In the genomic region with DNA sequence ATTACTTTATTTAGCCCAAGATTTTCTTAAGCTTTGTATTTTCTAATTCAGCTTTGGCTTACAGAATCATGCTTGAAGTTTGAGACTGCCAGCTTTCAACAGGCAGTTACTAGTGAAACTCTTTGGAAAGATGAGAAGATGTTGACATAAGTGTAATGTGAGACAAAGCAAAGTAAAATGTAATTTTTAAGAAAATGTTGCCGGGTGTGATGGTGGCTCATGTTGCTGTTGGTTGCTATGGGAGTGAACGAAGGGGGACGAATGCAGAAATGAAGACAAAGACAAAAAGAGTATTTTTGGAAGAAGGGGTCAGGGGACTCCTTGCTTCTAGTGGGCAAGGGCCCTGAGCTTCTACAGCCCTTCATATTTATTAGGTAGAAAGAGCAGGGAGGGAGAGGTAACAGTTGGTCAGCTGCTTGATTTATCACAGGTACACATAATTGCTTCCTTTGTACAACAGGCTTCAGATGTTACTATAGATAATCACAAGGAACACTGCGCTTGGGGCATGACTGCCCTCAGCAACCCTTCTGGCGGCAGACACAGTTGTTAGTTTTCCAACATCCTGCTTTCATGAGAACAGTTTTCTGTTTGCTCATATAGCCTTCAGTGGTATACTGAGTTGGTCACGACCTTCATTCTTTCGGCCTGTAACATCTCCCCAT, we compare ENCODE assay signal across 18 cellular contexts. TPM values are rescaled to one million over a fixed set of nuclear protein-coding genes. Genes with fewer than 3 reads are reported as not detected.
DNase-seq lines count a peak whose midpoint lies in the region; ATAC-seq, FAIRE-seq and TF ChIP-seq lines count a peak whose summit lies in the region.
"Had no signal": no experiment of that assay in that cellular context is flagged by ENCODE, and none has a peak within 500 bp of the region (broad histone marks: within the 10 kb centered on the region; RNA-seq: fewer than 3 reads in every experiment).

No MANE protein-coding gene starts in this region.

- H3K4me3 Mint-ChIP-seq in Caco-2 (ENCODE audit: unreplicated experiment) (no peak overlapping the region), neural crest cell (no peak overlapping the region)
- no peak overlapping the region for H3K4me3 Mint-ChIP-seq in stimulated activated memory B cell treated with anti-CD40 and anti-IgM and Interleukin-4, amounts not matched to agents 10 μg/mL and 1 μg/mL and 100 μg/mL, for 72 hours
- H3K4me3 Mint-ChIP-seq: activated naive CD8-positive, alpha-beta T cell; stimulated activated naive B cell treated with anti-CD40 and anti-IgM and Interleukin-4, amounts not matched to agents 10 μg/mL and 1 μg/mL and 100 μg/mL, for 72 hours had no signal

- intact Hi-C loops in Caco-2 (cut with micrococcal nuclease; ENCODE audit: unreplicated experiment) (no loop called here), ovary (cut with DNase I) (no loop called here)

- TF ChIP-seq CTCF in Caco-2 (IDR thresholded peaks at IDR 0.05; ENCODE audit: insufficient read depth in 1 of 2, low read depth in 1 of 2, low read length in 1 of 2, severe bottlenecking in 1 of 2, unreplicated experiment in 1 of 2) (no peak), bronchial epithelial cell (IDR thresholded peaks at IDR 0.05; ENCODE audit: insufficient read depth, low read length, severe bottlenecking) (no peak), neural crest cell (conservative IDR thresholded peaks at IDR 0.05) (no peak), ovary (IDR thresholded peaks at IDR 0.05) (no peak)

- peaks cover 15% of the 10 kb centered on the region for H3K4me1 Mint-ChIP-seq in Caco-2 (ENCODE audit: low read depth, unreplicated experiment)
- H3K4me1 Mint-ChIP-seq in neural crest cell = peaks cover 9% of the 10 kb centered on the region
- no peaks in the 10 kb centered on the region for H3K4me1 Mint-ChIP-seq in stimulated activated memory B cell treated with anti-CD40 and anti-IgM and Interleukin-4, amounts not matched to agents 10 μg/mL and 1 μg/mL and 100 μg/mL, for 72 hours

- H3K4me1 ChIP-seq in Caco-2 = 0 out of 2 replicates have a peak, but pooled peaks cover 12% of the 10 kb centered on the region
- H3K4me1 ChIP-seq in ovary (ENCODE audit: insufficient read depth) = no peaks in the 10 kb centered on the region

- H3K27me3 ChIP-seq in Caco-2 (replicated peaks; ENCODE audit: control insufficient read depth, insufficient read depth, low read length) (no peaks in the 10 kb centered on the region), bronchial epithelial cell (ENCODE audit: control insufficient read depth, insufficient read depth, low read length) (no peaks in the 10 kb centered on the region), ovary (no peaks in the 10 kb centered on the region)
- H3K27me3 ChIP-seq: BLaER1 had no signal

- H3K27me3 Mint-ChIP-seq in Caco-2 (ENCODE audit: insufficient read depth, unreplicated experiment) = no peaks in the 10 kb centered on the region
- no peaks in the 10 kb centered on the region for H3K27me3 Mint-ChIP-seq in neural crest cell (ENCODE audit: low read depth)
- no peaks in the 10 kb centered on the region for H3K27me3 Mint-ChIP-seq in stimulated activated memory B cell treated with anti-CD40 and anti-IgM and Interleukin-4, amounts not matched to agents 10 μg/mL and 1 μg/mL and 100 μg/mL, for 72 hours
- H3K27me3 Mint-ChIP-seq: activated naive CD8-positive, alpha-beta T cell; stimulated activated naive B cell treated with anti-CD40 and anti-IgM and Interleukin-4, amounts not matched to agents 10 μg/mL and 1 μg/mL and 100 μg/mL, for 72 hours had no signal

- DNase-seq in Caco-2 = no peak
- peak; percentile 48 for DNase-seq in NCI-H2196 (lab: John Stamatoyannopoulos, UW; ENCODE audit: unreplicated experiment)
- DNase-seq in bronchial epithelial cell (ENCODE audit: low read depth) = peak; percentile 74
- DNase-seq in neural crest cell (ENCODE audit: low read depth, low spot score) = no peak
- no peak for DNase-seq in stimulated activated naive CD4-positive, alpha-beta T cell (lab: John Stamatoyannopoulos, UW)
- no peak for DNase-seq in LoVo (ENCODE audit: low spot score)
- DNase-seq in ovary = no peak
- DNase-seq: midbrain; NCI-H1105; SK-N-SH; stimulated activated CD4-positive, alpha-beta T cell treated with anti-CD3 and anti-CD28 coated beads, Interleukin-4, amount 100 ng/mL, for 4 hours; stimulated activated naive B cell treated with anti-CD40 and anti-IgM and Interleukin-4, amounts not matched to agents 10 μg/mL and 1 μg/mL and 100 μg/mL, for 72 hours had no signal

- ATAC-seq in stimulated activated memory B cell treated with anti-CD40 and anti-IgM and Interleukin-4, amounts not matched to agents 10 μg/mL and 1 μg/mL and 100 μg/mL, for 72 hours = no peak
- ATAC-seq: stimulated activated naive B cell treated with anti-CD40 and anti-IgM and Interleukin-4, amounts not matched to agents 10 μg/mL and 1 μg/mL and 100 μg/mL, for 72 hours had no signal

- H3K27ac Mint-ChIP-seq in Caco-2 (ENCODE audit: unreplicated experiment) (peak overlapping the region; percentile 7), neural crest cell (ENCODE audit: unreplicated experiment) (peak overlapping the region; percentile 0)
- H3K27ac Mint-ChIP-seq in stimulated activated memory B cell treated with anti-CD40 and anti-IgM and Interleukin-4, amounts not matched to agents 10 μg/mL and 1 μg/mL and 100 μg/mL, for 72 hours = no peak overlapping the region
- H3K27ac Mint-ChIP-seq: activated naive CD8-positive, alpha-beta T cell; stimulated activated naive B cell treated with anti-CD40 and anti-IgM and Interleukin-4, amounts not matched to agents 10 μg/mL and 1 μg/mL and 100 μg/mL, for 72 hours had no signal

- H3K36me3 Mint-ChIP-seq in Caco-2 (ENCODE audit: insufficient read depth, unreplicated experiment) (peaks cover 28% of the 10 kb centered on the region), neural crest cell (ENCODE audit: low read depth) (peaks cover 24% of the 10 kb centered on the region)
- peaks cover 12% of the 10 kb centered on the region for H3K36me3 Mint-ChIP-seq in stimulated activated memory B cell treated with anti-CD40 and anti-IgM and Interleukin-4, amounts not matched to agents 10 μg/mL and 1 μg/mL and 100 μg/mL, for 72 hours
- H3K36me3 Mint-ChIP-seq: activated naive CD8-positive, alpha-beta T cell had no signal

- H3K36me3 ChIP-seq in Caco-2 (ENCODE audit: control insufficient read depth, insufficient read depth, low read length) = peaks cover 1% of the 10 kb centered on the region; the same call in 1 of the 2 replicates
- H3K36me3 ChIP-seq in bronchial epithelial cell (ENCODE audit: control insufficient read depth, insufficient read depth, low read length) = peaks cover 1% of the 10 kb centered on the region
- no peaks in the 10 kb centered on the region for H3K36me3 ChIP-seq in ovary

- no peak for TF ChIP-seq POLR2A in ovary (IDR thresholded peaks at IDR 0.05)

- no peak for FAIRE-seq in bronchial epithelial cell (lab: Jason Lieb, UNC)
- FAIRE-seq: colon, GM12891, HTR-8/SVneo had no signal

- no peak overlapping the region for H3K27ac ChIP-seq in ovary
- H3K27ac ChIP-seq: BLaER1 had no signal

- CTCF ChIA-PET in Caco-2 (lab: Charles Lee) = no interaction called here

- H3K4me3 ChIP-seq in Caco-2 (ENCODE audit: low read depth, low read length) (no peak overlapping the region), bronchial epithelial cell (ENCODE audit: low read depth, low read length) (no peak overlapping the region), ovary (no peak overlapping the region)
- H3K4me3 ChIP-seq: BLaER1 had no signal

- 87 to 92% (median 89%) methylated on average over 7 of the region's 7 CpGs for WGBS in ovary, 3 donors

- TF ChIP-seq EP300 in ovary (IDR thresholded peaks at IDR 0.05) = no peak

- BruUV-seq in Caco-2 (replicated peaks; lab: Mats Ljungman, UMichigan) = no TSS peak

- POLR2A ChIA-PET in Caco-2 (lab: Charles Lee) = no interaction called here

- H3K9me3 ChIP-seq in Caco-2 (peaks cover 15% of the 10 kb centered on the region), ovary (no peaks in the 10 kb centered on the region)
- H3K9me3 ChIP-seq: SK-N-SH had no signal

- H3K9me3 Mint-ChIP-seq in Caco-2 (ENCODE audit: unreplicated experiment) (peaks cover 10% of the 10 kb centered on the region), neural crest cell (no peaks in the 10 kb centered on the region)
- H3K9me3 Mint-ChIP-seq in stimulated activated memory B cell treated with anti-CD40 and anti-IgM and Interleukin-4, amounts not matched to agents 10 μg/mL and 1 μg/mL and 100 μg/mL, for 72 hours = no peaks in the 10 kb centered on the region

RNA-seq across cellular contexts. Expression of gene UGDH, which starts 11.9 kb away (rescaled TPM):
- total RNA-seq in Caco-2 (2022) (139 and 140 TPM in 2 replicates), bronchial epithelial cell (43.1 and 65.0 TPM in 2 replicates), neural crest cell (110 and 111 TPM in 2 replicates), ovary (100 to 1,000 TPM in 1 of 7 donors, 10 to 100 TPM in 6; 47.2 to 106 (median 70.1) TPM)
- 10 to 100 TPM; 18.3 to 32.7 TPM for polyA plus RNA-seq in ovary

Comparison
In these comparisons a context has a peak if more than half of its experiments do, and no peak if none do; other contexts are left out.
1. DNase-seq: peak in NCI-H2196 (single experiment) and bronchial epithelial cell (single experiment); none in Caco-2 (0 of 2), neural crest cell (single experiment), stimulated activated naive CD4-positive, alpha-beta T cell (0 of 6), LoVo (single experiment) and ovary (0 of 5).